Comparison of ENCODE assay signal across 15 cellular contexts in the genomic region with DNA sequence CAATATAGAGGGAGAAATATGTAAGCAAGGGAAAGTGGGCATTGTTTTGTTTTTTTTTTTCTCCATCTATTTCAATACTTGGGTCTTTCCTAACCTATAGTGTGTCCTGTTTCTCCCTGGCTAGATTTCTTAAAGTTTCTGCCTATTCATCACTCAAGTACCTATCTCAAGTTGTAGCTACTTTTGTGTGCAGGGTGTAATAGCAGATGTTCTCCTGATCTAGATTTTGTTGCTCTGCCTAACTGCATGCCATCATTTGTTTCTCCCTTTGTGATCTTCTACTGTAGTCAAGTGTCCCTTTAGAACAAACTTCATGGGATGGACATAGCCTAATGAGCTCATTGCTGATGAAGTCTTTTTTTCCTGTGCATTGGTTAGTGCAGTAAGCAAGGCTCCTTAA.
"Had no signal": no experiment of that assay in that cellular context is flagged by ENCODE, and none has a peak within 500 bp of the region (broad histone marks: within the 10 kb centered on the region; RNA-seq: fewer than 3 reads in every experiment).

No MANE protein-coding gene starts in this region.

- H2AFZ ChIP-seq: neural progenitor cell had no signal

- H3K27ac Mint-ChIP-seq: activated B cell treated with CpG ODN at 0.5 μM for 24 hours; activated naive CD4-positive, alpha-beta T cell treated with anti-CD3 and anti-CD28 coated beads, Interleukin-2, amount 50 U/mL, for 24 hours; neural progenitor cell had no signal

- H3K9me3 Mint-ChIP-seq: activated B cell treated with CpG ODN at 0.5 μM for 24 hours; activated naive CD4-positive, alpha-beta T cell treated with anti-CD3 and anti-CD28 coated beads, Interleukin-2, amount 50 U/mL, for 24 hours; immature natural killer cell; neural progenitor cell; T-helper 1 cell treated with Interleukin-12 subunit alpha and Interleukin-12 subunit beta and Interleukin-4 antibody, amounts not matched to agents 30 μg/mL and 1 μg/mL, for 36 hours had no signal

- ATAC-seq: psoas muscle, sciatic nerve, upper lobe of right lung had no signal

- H3K27me3 ChIP-seq: neural progenitor cell, upper lobe of right lung had no signal

- H3K36me3 ChIP-seq: thoracic aorta had no signal

- H3K9ac ChIP-seq: neural progenitor cell had no signal

- H3K27me3 Mint-ChIP-seq: activated B cell treated with CpG ODN at 0.5 μM for 24 hours; activated naive CD4-positive, alpha-beta T cell treated with anti-CD3 and anti-CD28 coated beads, Interleukin-2, amount 50 U/mL, for 24 hours had no signal

- H3K4me3 ChIP-seq: neural progenitor cell, psoas muscle, thoracic aorta, upper lobe of right lung had no signal

- H3K4me2 ChIP-seq: neural progenitor cell had no signal

- DNase-seq: activated B cell treated with CpG ODN at 0.5 μM for 24 hours; activated CD4-positive, alpha-beta T cell treated with anti-CD3 and anti-CD28 coated beads for 48 hours; activated effector memory CD4-positive, alpha-beta T cell treated with anti-CD3 and anti-CD28 coated beads, Interleukin-2, amount 50 U/mL, for 16 hours; cortex of kidney; effector CD4-positive, alpha-beta T cell; foreskin melanocyte; immature natural killer cell; midbrain; psoas muscle; upper lobe of right lung had no signal

- H3K4me3 Mint-ChIP-seq: activated B cell treated with CpG ODN at 0.5 μM for 24 hours; activated naive CD4-positive, alpha-beta T cell treated with anti-CD3 and anti-CD28 coated beads, Interleukin-2, amount 50 U/mL, for 24 hours; immature natural killer cell; neural progenitor cell; T-helper 1 cell treated with Interleukin-12 subunit alpha and Interleukin-12 subunit beta and Interleukin-4 antibody, amounts not matched to agents 30 μg/mL and 1 μg/mL, for 36 hours had no signal

- H3K27ac ChIP-seq: neural progenitor cell, psoas muscle, upper lobe of right lung had no signal

- H3K9me3 ChIP-seq: psoas muscle, thoracic aorta, upper lobe of right lung had no signal
